ENCODE assay signal across 9 cellular contexts in genomic region chr5:136212252-136212721, GRCh38. TPM values are rescaled to one million over a fixed set of nuclear protein-coding genes. Genes with fewer than 3 reads are reported as not detected.
DNase-seq lines count a peak whose midpoint lies in the region; ATAC-seq and TF ChIP-seq lines count a peak whose summit lies in the region.
"Had no signal": no experiment of that assay in that cellular context is flagged by ENCODE, and none has a peak within 500 bp of the region (broad histone marks: within the 10 kb centered on the region; RNA-seq: fewer than 3 reads in every experiment).

No MANE protein-coding gene starts in this region.

- H3K27me3 ChIP-seq in PC-3 (ENCODE audit: low read length) = peaks cover 8% of the 10 kb centered on the region; the same call in 1 of the 2 replicates
- H3K27me3 ChIP-seq in heart right ventricle = peaks cover 0 to 45% (median 27%) of the 10 kb centered on the region in 7 donors
- peaks cover 0 to 2% (median 0%) of the 10 kb centered on the region in 3 donors for H3K27me3 ChIP-seq in gastrocnemius medialis
- H3K27me3 ChIP-seq: BLaER1 treated with 17β-estradiol and CSF1 and Interleukin-3, amounts not matched to agents 10 nM and 100 nM had no signal

- POLR2A ChIA-PET in PC-3 (lab: Charles Lee; ENCODE audit: unreplicated experiment) = no interaction called here

- in situ Hi-C loops in gastrocnemius medialis (cut with MboI; ENCODE audit: low sequenced_read_pairs in 4 of 4) = loop anchor here (5.0 to 10.0 kb wide), 4 partner anchors 267 to 327 kb away; no protein-coding TSS in a partner anchor

- CTCF ChIA-PET in PC-3 (lab: Charles Lee) = no interaction called here
- CTCF ChIA-PET in activated naive CD4-positive, alpha-beta T cell treated with anti-CD3 and anti-CD28 coated beads for 36 hours (lab: Charles Lee) = interaction anchor here (0.7 to 2.4 kb wide), 4 partner anchors 11 to 329 kb away, joined by 3 to 12 read pairs (median 4); no protein-coding TSS in a partner anchor

- no peaks in the 10 kb centered on the region for H3K4me1 Mint-ChIP-seq in activated naive CD4-positive, alpha-beta T cell treated with anti-CD3 and anti-CD28 coated beads for 36 hours (ENCODE audit: low read depth)

- H3K9me3 ChIP-seq in PC-3 (ENCODE audit: low read length) (no peaks in the 10 kb centered on the region), heart right ventricle (no peaks in the 10 kb centered on the region), gastrocnemius medialis (no peaks in the 10 kb centered on the region)
- H3K9me3 ChIP-seq: BLaER1 treated with 17β-estradiol and CSF1 and Interleukin-3, amounts not matched to agents 10 nM and 100 nM had no signal

- TF ChIP-seq CTCF in PC-3 (conservative IDR thresholded peaks at IDR 0.05; ENCODE audit: low read depth, low read length) (peak; percentile 90), heart right ventricle (IDR thresholded peaks at IDR 0.05) (peak; percentile 58 to 95 (median 90)), gastrocnemius medialis (IDR thresholded peaks at IDR 0.05 in 4 of 5, conservative IDR thresholded peaks at IDR 0.05 in 1 of 5) (peak; percentile 57 to 89 (median 80))

- H3K79me2 ChIP-seq in PC-3 (ENCODE audit: low read length) = no peaks in the 10 kb centered on the region

- H3K4me3 ChIP-seq in PC-3 (ENCODE audit: low read length) = no peak overlapping the region
- no peak overlapping the region for H3K4me3 ChIP-seq in heart right ventricle
- no peak overlapping the region for H3K4me3 ChIP-seq in gastrocnemius medialis
- H3K4me3 ChIP-seq: BLaER1 treated with 17β-estradiol and CSF1 and Interleukin-3, amounts not matched to agents 10 nM and 100 nM had no signal

- H3K9ac ChIP-seq in PC-3 (ENCODE audit: low read length) = no peak overlapping the region
- H3K9ac ChIP-seq: BLaER1 treated with 17β-estradiol and CSF1 and Interleukin-3, amounts not matched to agents 10 nM and 100 nM had no signal

- no peak for TF ChIP-seq POLR2A in gastrocnemius medialis (IDR thresholded peaks at IDR 0.05)

- ATAC-seq in HG02678 (IDR thresholded peaks at IDR 0.05; ENCODE audit: unreplicated experiment) = peak; percentile 65
- ATAC-seq in PC-3 = peak; percentile 66; the same call in 1 of the 2 replicates
- ATAC-seq in heart right ventricle = peak in 5 of 8 donors; percentile 46 to 65 (median 54)
- ATAC-seq in gastrocnemius medialis = peak; percentile 42 to 56
- ATAC-seq in HG02973 (IDR thresholded peaks at IDR 0.05; ENCODE audit: unreplicated experiment) = no peak

- peak; percentile 18 for DNase-seq in NCI-H146 (lab: John Stamatoyannopoulos, UW)
- DNase-seq in NCI-H146 treated with DMSO at 0.1 percent for 48 hours (lab: John Stamatoyannopoulos, UW; ENCODE audit: unreplicated experiment) = no peak
- peak; percentile 55 for DNase-seq in PC-3
- peak; percentile 55 for DNase-seq in activated naive CD4-positive, alpha-beta T cell treated with anti-CD3 and anti-CD28 coated beads for 36 hours
- DNase-seq in heart right ventricle = peak; percentile 32 to 64
- DNase-seq in gastrocnemius medialis = peak in 1 of 2 donors; percentile 20

- no peaks in the 10 kb centered on the region for H3K9me3 Mint-ChIP-seq in activated naive CD4-positive, alpha-beta T cell treated with anti-CD3 and anti-CD28 coated beads for 36 hours

- H3K27ac Mint-ChIP-seq in activated naive CD4-positive, alpha-beta T cell treated with anti-CD3 and anti-CD28 coated beads for 36 hours = no peak overlapping the region

- H3K27me3 Mint-ChIP-seq in activated naive CD4-positive, alpha-beta T cell treated with anti-CD3 and anti-CD28 coated beads for 36 hours (ENCODE audit: low read depth) = peaks cover 8% of the 10 kb centered on the region

- no peaks in the 10 kb centered on the region for H4K20me1 ChIP-seq in PC-3 (ENCODE audit: low read length)
- H4K20me1 ChIP-seq: BLaER1 treated with 17β-estradiol and CSF1 and Interleukin-3, amounts not matched to agents 10 nM and 100 nM had no signal

- WGBS in heart right ventricle, 2 donors = 51 to 52% methylated on average over 10 of the region's 10 CpGs

- H3K4me2 ChIP-seq in PC-3 (ENCODE audit: low read length) = no peak overlapping the region
- H3K4me2 ChIP-seq: BLaER1 treated with 17β-estradiol and CSF1 and Interleukin-3, amounts not matched to agents 10 nM and 100 nM had no signal

- intact Hi-C loops in PC-3 (cut with micrococcal nuclease) = loop anchor here (1.0 to 2.0 kb wide), 3 partner anchors 148 to 325 kb away; no protein-coding TSS in a partner anchor
- intact Hi-C loops in activated naive CD4-positive, alpha-beta T cell treated with anti-CD3 and anti-CD28 coated beads for 36 hours (cut with micrococcal nuclease) = loop anchor here (1.0 to 5.0 kb wide), 2 partner anchors 130 to 325 kb away; no protein-coding TSS in a partner anchor
- intact Hi-C loops in heart right ventricle (cut with DNase I) = loop anchor here (1.0 to 10.0 kb wide), 9 partner anchors 150 to 647 kb away; no protein-coding TSS in a partner anchor
- intact Hi-C loops in gastrocnemius medialis (cut with DNase I; ENCODE audit: low total_unique reads) = loop anchor here (1.0 kb wide), 2 partner anchors 268 to 325 kb away; no protein-coding TSS in a partner anchor

- no TSS peak for BruUV-seq in PC-3 (replicated peaks; lab: Mats Ljungman, UMichigan)

- no peak overlapping the region for H2AFZ ChIP-seq in PC-3 (ENCODE audit: low read length)

- H3K4me1 ChIP-seq in PC-3 (ENCODE audit: insufficient read depth, low read length) = no peaks in the 10 kb centered on the region
- no peaks in the 10 kb centered on the region for H3K4me1 ChIP-seq in heart right ventricle
- H3K4me1 ChIP-seq in gastrocnemius medialis = no peaks in the 10 kb centered on the region

- H3K36me3 ChIP-seq in PC-3 (ENCODE audit: low read depth, low read length) (no peaks in the 10 kb centered on the region), heart right ventricle (no peaks in the 10 kb centered on the region), gastrocnemius medialis (no peaks in the 10 kb centered on the region)
- H3K36me3 ChIP-seq: BLaER1 treated with 17β-estradiol and CSF1 and Interleukin-3, amounts not matched to agents 10 nM and 100 nM had no signal

- no peaks in the 10 kb centered on the region for H3F3A ChIP-seq in PC-3 (ENCODE audit: low read length, unreplicated experiment)

- H3K9me2 ChIP-seq in PC-3 (replicated peaks; ENCODE audit: low read length) = no peaks in the 10 kb centered on the region

- H3K27ac ChIP-seq in PC-3 (ENCODE audit: low read length) (no peak overlapping the region), heart right ventricle (no peak overlapping the region), gastrocnemius medialis (no peak overlapping the region)
- H3K27ac ChIP-seq: BLaER1 treated with 17β-estradiol and CSF1 and Interleukin-3, amounts not matched to agents 10 nM and 100 nM had no signal

- no peak overlapping the region for H3K4me3 Mint-ChIP-seq in activated naive CD4-positive, alpha-beta T cell treated with anti-CD3 and anti-CD28 coated beads for 36 hours

- no peaks in the 10 kb centered on the region for H3K36me3 Mint-ChIP-seq in activated naive CD4-positive, alpha-beta T cell treated with anti-CD3 and anti-CD28 coated beads for 36 hours (ENCODE audit: low read depth)

RNA-seq across cellular contexts. Expression of gene SMIM32, which starts 19.3 kb away (rescaled TPM):
- total RNA-seq in PC-3 (2014; rRNA removed) (not detected in 2 replicates), heart right ventricle (not detected), gastrocnemius medialis (under 1 TPM in 1 of 4 donors, not detected in 3; 0.27 TPM)
- total RNA-seq in activated naive CD4-positive, alpha-beta T cell treated with anti-CD3 and anti-CD28 coated beads for 36 hours = not detected
- not detected for polyA plus RNA-seq in heart right ventricle
